In the genomic region with DNA sequence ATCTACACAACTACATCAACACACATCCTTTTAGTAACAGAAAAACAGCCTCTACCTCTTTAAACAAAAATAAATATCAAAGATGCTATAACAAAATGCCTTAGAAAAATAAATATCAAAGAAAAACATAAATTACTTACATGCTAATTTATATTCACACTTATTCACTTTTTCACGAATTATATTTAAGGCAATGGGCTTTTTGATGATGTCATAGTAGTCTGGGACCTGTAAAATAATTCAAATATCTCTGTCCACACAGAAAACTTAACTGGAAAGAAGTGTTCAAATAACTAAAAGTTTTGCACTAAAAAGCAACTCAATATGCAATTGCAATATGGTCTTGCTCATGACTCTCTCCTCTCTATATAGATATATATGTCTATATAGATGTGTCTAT, we compare ENCODE assay signal across 27 cellular contexts.
"Had no signal": no experiment of that assay in that cellular context is flagged by ENCODE, and none has a peak within 500 bp of the region (broad histone marks: within the 10 kb centered on the region; RNA-seq: fewer than 3 reads in every experiment).

No MANE protein-coding gene starts in this region.

- H3K36me3 ChIP-seq: colonic mucosa had no signal

- H3K4me3 Mint-ChIP-seq: dendritic cell treated with granulocyte-macrophage colony-stimulating factor and Interleukin-4, amounts not matched to agents 40 ng/mL and 50 ng/mL, for 4 days; effector memory CD8-positive, alpha-beta T cell; endodermal cell; mesothelial cell of epicardium had no signal

- ATAC-seq: effector memory CD8-positive, alpha-beta T cell; esophagus mucosa; gastrocnemius medialis; heart right ventricle; left colon; left lobe of liver; lower lobe of right lung had no signal

- DNase-seq: colonic mucosa; cortex of kidney; effector CD8-positive, alpha-beta T cell; effector memory CD8-positive, alpha-beta T cell; endodermal cell; erythroblast; esophagus squamous epithelium; foreskin fibroblast; foreskin melanocyte; gastrocnemius medialis; glutamatergic neuron; head of caudate nucleus; heart right ventricle; hippocampal formation; islet precursor cell; kidney; kidney glomerular epithelial cell; left colon; left ventricle myocardium inferior; lower lobe of right lung; mesenchymal stem cell had no signal

- H3K9me3 Mint-ChIP-seq: dendritic cell treated with granulocyte-macrophage colony-stimulating factor and Interleukin-4, amounts not matched to agents 40 ng/mL and 50 ng/mL, for 4 days; effector memory CD8-positive, alpha-beta T cell; endodermal cell; mesothelial cell of epicardium had no signal

- H3K27me3 ChIP-seq: colonic mucosa, esophagus squamous epithelium, gastrocnemius medialis, heart right ventricle had no signal

- FAIRE-seq: endometrium, kidney had no signal

- H3K4me3 ChIP-seq: colonic mucosa, esophagus squamous epithelium, gastrocnemius medialis, heart right ventricle, left ventricle myocardium inferior, lower lobe of right lung had no signal

- H3K9me3 ChIP-seq: colonic mucosa, esophagus squamous epithelium, gastrocnemius medialis, heart right ventricle, left ventricle myocardium inferior, lower lobe of right lung had no signal

- H3K27ac ChIP-seq: colonic mucosa, epithelial cell of prostate, esophagus squamous epithelium, gastrocnemius medialis, heart right ventricle, left ventricle myocardium inferior, lower lobe of right lung had no signal

- H3K4me1 ChIP-seq: colonic mucosa, esophagus squamous epithelium, gastrocnemius medialis, heart right ventricle, left ventricle myocardium inferior, lower lobe of right lung had no signal

- H3K27ac Mint-ChIP-seq: dendritic cell treated with granulocyte-macrophage colony-stimulating factor and Interleukin-4, amounts not matched to agents 40 ng/mL and 50 ng/mL, for 4 days; effector memory CD8-positive, alpha-beta T cell; endodermal cell; mesothelial cell of epicardium had no signal

- H3K4me1 Mint-ChIP-seq: endodermal cell, mesothelial cell of epicardium had no signal

- H3K27me3 Mint-ChIP-seq: dendritic cell treated with granulocyte-macrophage colony-stimulating factor and Interleukin-4, amounts not matched to agents 40 ng/mL and 50 ng/mL, for 4 days; effector memory CD8-positive, alpha-beta T cell had no signal
